15 cellular contexts compared by ENCODE assay signal in genomic region chr1:63698001-63698838, GRCh38.
DNase-seq lines count a peak whose midpoint lies in the region; ATAC-seq, FAIRE-seq and TF ChIP-seq lines count a peak whose summit lies in the region.
"Had no signal": no experiment of that assay in that cellular context is flagged by ENCODE, and none has a peak within 500 bp of the region (broad histone marks: within the 10 kb centered on the region; RNA-seq: fewer than 3 reads in every experiment).

No MANE protein-coding gene starts in this region.

- H3K27me3 ChIP-seq in upper lobe of left lung (no peaks in the 10 kb centered on the region), Peyer's patch (no peaks in the 10 kb centered on the region)
- H3K27me3 ChIP-seq in effector memory CD4-positive, alpha-beta T cell (replicated peaks; ENCODE audit: control insufficient read depth, insufficient read depth, low read length, poor library complexity, severe bottlenecking), result no peaks in the 10 kb centered on the region

- no peaks in the 10 kb centered on the region for H3K9me3 ChIP-seq in upper lobe of left lung
- no peaks in the 10 kb centered on the region for H3K9me3 ChIP-seq in Peyer's patch
- no peaks in the 10 kb centered on the region for H3K9me3 ChIP-seq in effector memory CD4-positive, alpha-beta T cell (ENCODE audit: control insufficient read depth, low read length)

- WGBS in upper lobe of left lung, 2 donors, result 75 to 82% methylated on average over 13 of the region's 13 CpGs

- no peak for TF ChIP-seq EP300 in upper lobe of left lung (IDR thresholded peaks at IDR 0.05)

- H3K4me3 ChIP-seq in upper lobe of left lung, result no peak overlapping the region
- no peak overlapping the region for H3K4me3 ChIP-seq in Peyer's patch
- no peak overlapping the region for H3K4me3 ChIP-seq in effector memory CD4-positive, alpha-beta T cell (ENCODE audit: insufficient read depth, low read depth, low read length, poor library complexity, severe bottlenecking)

- peak overlapping the region in 3 of 4 donors; percentile 7 to 42 (median 41) for H3K27ac ChIP-seq in upper lobe of left lung
- H3K27ac ChIP-seq in Peyer's patch, result peak overlapping the region in 1 of 4 donors; percentile 57
- no peak overlapping the region for H3K27ac ChIP-seq in effector memory CD4-positive, alpha-beta T cell (ENCODE audit: insufficient read depth, low read length, poor library complexity, severe bottlenecking)

- H3K36me3 ChIP-seq in upper lobe of left lung (no peaks in the 10 kb centered on the region), Peyer's patch (no peaks in the 10 kb centered on the region)
- no peaks in the 10 kb centered on the region for H3K36me3 ChIP-seq in effector memory CD4-positive, alpha-beta T cell (ENCODE audit: control insufficient read depth, insufficient read depth, low read length)

- peak overlapping the region; percentile 16 for H3K27ac Mint-ChIP-seq in neural crest cell (ENCODE audit: unreplicated experiment)
- H3K27ac Mint-ChIP-seq: CD4-positive, alpha-beta T cell; IgD-negative memory B cell had no signal

- H3K36me3 Mint-ChIP-seq in neural crest cell (ENCODE audit: low read depth), result no peaks in the 10 kb centered on the region
- H3K36me3 Mint-ChIP-seq: IgD-negative memory B cell, immature natural killer cell had no signal

- peaks cover 13% of the 10 kb centered on the region for H3K4me1 Mint-ChIP-seq in neural crest cell
- H3K4me1 Mint-ChIP-seq: immature natural killer cell had no signal

- H3K9me3 Mint-ChIP-seq in neural crest cell, result peaks cover 3% of the 10 kb centered on the region
- H3K9me3 Mint-ChIP-seq: CD4-positive, alpha-beta T cell; IgD-negative memory B cell; immature natural killer cell had no signal

- peak; percentile 81 for FAIRE-seq in RCC 7860 (lab: Jason Lieb, UNC)

- ATAC-seq in upper lobe of left lung (ENCODE audit: low FRiP score in 2 of 2) (peak; percentile 24 to 32), GM21576 (IDR thresholded peaks at IDR 0.05; ENCODE audit: unreplicated experiment) (no peak)
- ATAC-seq: PC-3 had no signal

- no peak for TF ChIP-seq POLR2A in upper lobe of left lung (IDR thresholded peaks at IDR 0.05)
- no peak for TF ChIP-seq POLR2A in Peyer's patch (IDR thresholded peaks at IDR 0.05)

- H3K4me3 Mint-ChIP-seq in neural crest cell, result no peak overlapping the region
- H3K4me3 Mint-ChIP-seq: CD4-positive, alpha-beta T cell; IgD-negative memory B cell; immature natural killer cell had no signal

- no peaks in the 10 kb centered on the region for H3K27me3 Mint-ChIP-seq in neural crest cell (ENCODE audit: low read depth)

- H3K4me1 ChIP-seq in upper lobe of left lung (peaks cover 0 to 9% (median 0%) of the 10 kb centered on the region in 4 donors), Peyer's patch (peaks cover 0 to 6% (median 0%) of the 10 kb centered on the region in 4 donors)
- no peaks in the 10 kb centered on the region for H3K4me1 ChIP-seq in effector memory CD4-positive, alpha-beta T cell (ENCODE audit: control insufficient read depth, insufficient read depth, low read length, poor library complexity, severe bottlenecking)

- TF ChIP-seq CTCF in neural crest cell (conservative IDR thresholded peaks at IDR 0.05) (no peak), upper lobe of left lung (IDR thresholded peaks at IDR 0.05) (no peak), Peyer's patch (IDR thresholded peaks at IDR 0.05) (no peak)

- DNase-seq in RCC 7860 (ENCODE audit: low spot score) (peak; percentile 56), glomerular endothelial cell (ENCODE audit: extremely low read depth, low read depth, low spot score) (peak; percentile 78), neural crest cell (ENCODE audit: low read depth, low spot score) (no peak), upper lobe of left lung (peak in 1 of 2 donors; percentile 29), Peyer's patch (no peak), GDM1 (lab: John Stamatoyannopoulos, UW) (no peak)
- no peak for DNase-seq in effector memory CD4-positive, alpha-beta T cell
- DNase-seq: CD4-positive, alpha-beta T cell; H7; immature natural killer cell; NCI-H2029 treated with DMSO at 0.1 percent for 48 hours; PC-3; trophoblast cell had no signal

Comparison
In these comparisons a context has a peak if more than half of its experiments do, and no peak if none do; other contexts are left out.
1. DNase-seq: peak in RCC 7860 (single experiment) and glomerular endothelial cell (single experiment); none in neural crest cell (single experiment), Peyer's patch (0 of 3), effector memory CD4-positive, alpha-beta T cell (0 of 3) and GDM1 (single experiment).